1 cellular context compared by ENCODE assay signal in genomic region chr3:150022406-150023238, GRCh38.
TF ChIP-seq lines count a peak whose summit lies in the region.

No MANE protein-coding gene starts in this region.

TF ChIP-seq in H1, 55 proteins besides CTCF, POLR2A, EP300 and RAD21 (continued from another document):
- TF ChIP-seq E2F6 (IDR thresholded peaks at IDR 0.05) (no peak), ATF3 (IDR thresholded peaks at IDR 0.05; ENCODE audit: insufficient read depth, low read depth, low read length) (no peak), CHD7 (IDR thresholded peaks at IDR 0.05; ENCODE audit: insufficient replicate concordance, low read length) (no peak), PHF8 (conservative IDR thresholded peaks at IDR 0.05; ENCODE audit: low read depth, low read length) (no peak)
